ENCODE assay signal across 12 cellular contexts in the genomic region with DNA sequence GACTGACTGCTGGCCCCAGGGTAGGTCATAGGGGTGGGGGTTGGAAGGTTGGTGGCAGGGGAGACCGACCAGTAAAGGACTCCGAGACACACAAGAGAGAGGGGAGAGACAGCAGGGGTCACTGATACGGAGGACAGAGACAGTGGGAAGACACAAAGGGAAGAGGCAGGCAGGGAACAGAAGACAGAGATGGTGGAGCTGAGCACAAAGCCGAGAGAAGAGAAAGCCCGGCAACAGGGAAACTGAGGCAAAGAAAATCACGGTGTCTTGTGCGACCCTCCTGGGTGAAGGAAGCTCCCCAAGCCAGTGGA. TPM values are rescaled to one million over a fixed set of nuclear protein-coding genes. Genes with fewer than 3 reads are reported as not detected.
DNase-seq lines count a peak whose midpoint lies in the region; ATAC-seq and TF ChIP-seq lines count a peak whose summit lies in the region.
"Had no signal": no experiment of that assay in that cellular context is flagged by ENCODE, and none has a peak within 500 bp of the region (broad histone marks: within the 10 kb centered on the region; RNA-seq: fewer than 3 reads in every experiment).

No MANE protein-coding gene starts in this region.

- no peaks in the 10 kb centered on the region for H3K4me1 ChIP-seq in CD8-positive, alpha-beta T cell (ENCODE audit: insufficient read depth, low read length)
- peaks cover 12% of the 10 kb centered on the region for H3K4me1 ChIP-seq in iPS-18a (ENCODE audit: control insufficient read depth, low read depth, low read length)
- H3K4me1 ChIP-seq in gastrocnemius medialis = peaks cover 34 to 39% of the 10 kb centered on the region in 2 donors

- 20 to 25% (median 23%) methylated on average over 7 of the region's 7 CpGs for WGBS in adipose tissue, 3 donors

- in situ Hi-C loops in gastrocnemius medialis (cut with MboI; ENCODE audit: low sequenced_read_pairs in 4 of 4) = no loop called here

- H3K27me3 Mint-ChIP-seq in CD8-positive, alpha-beta T cell (ENCODE audit: low read depth) = peaks cover 31% of the 10 kb centered on the region

- peaks cover 7% of the 10 kb centered on the region for H3K4me1 Mint-ChIP-seq in CD8-positive, alpha-beta T cell (ENCODE audit: low read depth)

- CTCF ChIA-PET in CD8-positive, alpha-beta T cell (lab: Charles Lee) = no interaction called here

- H3K36me3 ChIP-seq in CD8-positive, alpha-beta T cell (ENCODE audit: insufficient read depth, low read length) = no peaks in the 10 kb centered on the region
- H3K36me3 ChIP-seq in iPS-18a (ENCODE audit: control insufficient read depth, low read depth, low read length) (no peaks in the 10 kb centered on the region), gastrocnemius medialis (no peaks in the 10 kb centered on the region)

- H3K27ac ChIP-seq in CD8-positive, alpha-beta T cell (ENCODE audit: low read depth, low read length) = no peak overlapping the region
- H3K27ac ChIP-seq in adipose tissue (ENCODE audit: low read depth, low read length) (peak overlapping the region; percentile 28), iPS-18a (ENCODE audit: low read length) (no peak overlapping the region), gastrocnemius medialis (peak overlapping the region; percentile 50 to 78 (median 64))

- no peak for DNase-seq in CD8-positive, alpha-beta T cell
- DNase-seq in gastrocnemius medialis (no peak), AG20443 (ENCODE audit: low spot score) (no peak)
- no peak for DNase-seq in activated effector memory CD4-positive, alpha-beta T cell treated with Interleukin-2 at 50 U/mL for 16 hours
- DNase-seq in activated CD4-positive, alpha-beta T cell treated with anti-CD3 and anti-CD28 coated beads for 48 hours = no peak
- no peak for DNase-seq in stimulated activated CD4-positive, alpha-beta T cell treated with anti-CD3 and anti-CD28 coated beads, Interleukin-4, amount 100 ng/mL, for 1 hour
- DNase-seq: activated CD4-positive, alpha-beta memory T cell treated with anti-CD3 and anti-CD28 coated beads for 36 hours; NCI-H187 treated with DMSO at 0.1 percent for 48 hours had no signal

- no peaks in the 10 kb centered on the region for H3K9me3 ChIP-seq in CD8-positive, alpha-beta T cell (ENCODE audit: low read length)
- H3K9me3 ChIP-seq in iPS-18a (ENCODE audit: control insufficient read depth, low read depth, low read length) (no peaks in the 10 kb centered on the region), gastrocnemius medialis (no peaks in the 10 kb centered on the region)

- POLR2A ChIA-PET in CD8-positive, alpha-beta T cell (lab: Charles Lee) = no interaction called here

- no peak overlapping the region for H3K27ac Mint-ChIP-seq in CD8-positive, alpha-beta T cell
- H3K27ac Mint-ChIP-seq: activated CD4-positive, alpha-beta memory T cell treated with anti-CD3 and anti-CD28 coated beads for 36 hours had no signal

- H3K9ac ChIP-seq in iPS-18a (ENCODE audit: low read length) = peak overlapping the region; percentile 29

- H3K9me3 Mint-ChIP-seq in CD8-positive, alpha-beta T cell = no peaks in the 10 kb centered on the region
- H3K9me3 Mint-ChIP-seq: activated CD4-positive, alpha-beta memory T cell treated with anti-CD3 and anti-CD28 coated beads for 36 hours had no signal

- TF ChIP-seq POLR2A in gastrocnemius medialis (IDR thresholded peaks at IDR 0.05) = no peak

- intact Hi-C loops in CD8-positive, alpha-beta T cell (cut with DNase I, micrococcal nuclease) = no loop called here
- intact Hi-C loops in gastrocnemius medialis (cut with DNase I; ENCODE audit: low total_unique reads) = no loop called here

- no peaks in the 10 kb centered on the region for H3K36me3 Mint-ChIP-seq in CD8-positive, alpha-beta T cell
- H3K36me3 Mint-ChIP-seq: activated CD4-positive, alpha-beta memory T cell treated with anti-CD3 and anti-CD28 coated beads for 36 hours had no signal

- peak overlapping the region; percentile 58 for H3K4me3 Mint-ChIP-seq in CD8-positive, alpha-beta T cell
- H3K4me3 Mint-ChIP-seq: activated CD4-positive, alpha-beta memory T cell treated with anti-CD3 and anti-CD28 coated beads for 36 hours had no signal

- H3K27me3 ChIP-seq in CD8-positive, alpha-beta T cell (ENCODE audit: insufficient read depth, low read length) = peaks cover 3% of the 10 kb centered on the region
- H3K27me3 ChIP-seq in iPS-18a (ENCODE audit: control insufficient read depth, insufficient read depth, low read length) = peaks cover 10% of the 10 kb centered on the region
- H3K27me3 ChIP-seq in gastrocnemius medialis = peaks cover 0 to 2% (median 0%) of the 10 kb centered on the region in 3 donors

- no peak for ATAC-seq in CD8-positive, alpha-beta T cell
- ATAC-seq in gastrocnemius medialis = no peak

- H3K4me3 ChIP-seq in CD8-positive, alpha-beta T cell (ENCODE audit: low read depth, low read length) = no peak overlapping the region
- H3K4me3 ChIP-seq in iPS-18a (ENCODE audit: low read length) (peak overlapping the region; percentile 64), gastrocnemius medialis (peak overlapping the region; percentile 40 to 54 (median 48))

- no peak for TF ChIP-seq CTCF in CD8-positive, alpha-beta T cell (IDR thresholded peaks at IDR 0.05)
- no peak for TF ChIP-seq CTCF in gastrocnemius medialis (IDR thresholded peaks at IDR 0.05 in 4 of 5, conservative IDR thresholded peaks at IDR 0.05 in 1 of 5)

RNA-seq across cellular contexts. Expression of a gene that starts 0.5 kb away (rescaled TPM):
- not detected for total RNA-seq in CD8-positive, alpha-beta T cell
- 10 to 100 TPM in 1 of 3 donors, 1 to 10 TPM in 2; 1.7 to 21.6 (median 6.7) TPM for polyA plus RNA-seq in adipose tissue
- total RNA-seq in gastrocnemius medialis = 1 to 10 TPM; 2.8 to 8.2 (median 5.4) TPM
- total RNA-seq: activated CD4-positive, alpha-beta memory T cell treated with anti-CD3 and anti-CD28 coated beads for 36 hours had no signal

RNA-seq across cellular contexts. Expression of a gene that starts 9.3 kb away (rescaled TPM):
- not detected for total RNA-seq in CD8-positive, alpha-beta T cell
- polyA plus RNA-seq in adipose tissue = under 1 TPM in 1 of 3 donors, not detected in 2; 0.03 TPM
- total RNA-seq in gastrocnemius medialis = 1 to 10 TPM in 2 of 4 donors, under 1 TPM in 2; 0.46 to 1.4 (median 1.1) TPM
- total RNA-seq: activated CD4-positive, alpha-beta memory T cell treated with anti-CD3 and anti-CD28 coated beads for 36 hours; kidney epithelial cell had no signal

RNA-seq across cellular contexts. Expression of a gene that starts 22.1 kb away (rescaled TPM):
- total RNA-seq in CD8-positive, alpha-beta T cell = not detected
- polyA plus RNA-seq in adipose tissue = under 1 TPM in 1 of 3 donors, not detected in 2; 0.10 TPM
- not detected for total RNA-seq in gastrocnemius medialis
- total RNA-seq: activated CD4-positive, alpha-beta memory T cell treated with anti-CD3 and anti-CD28 coated beads for 36 hours; kidney epithelial cell; ureter had no signal

RNA-seq across cellular contexts. Expression of a gene that starts 37.9 kb away (rescaled TPM):
- total RNA-seq in CD8-positive, alpha-beta T cell = 1 to 10 TPM; 6.9 to 7.4 TPM
- 10 to 100 TPM in 1 of 3 donors, 1 to 10 TPM in 2; 3.4 to 10.8 (median 6.9) TPM for polyA plus RNA-seq in adipose tissue
- 10 to 100 TPM; 17.3 to 34.0 (median 27.9) TPM for total RNA-seq in gastrocnemius medialis

RNA-seq across cellular contexts. Expression of a gene that starts 47.7 kb away (rescaled TPM):
- total RNA-seq in CD8-positive, alpha-beta T cell = 1 to 10 TPM; 5.9 TPM
- 1 to 10 TPM; 1.3 to 2.2 (median 1.5) TPM for polyA plus RNA-seq in adipose tissue
- 1 to 10 TPM in 2 of 4 donors, under 1 TPM in 2; 0.65 to 3.3 (median 1.4) TPM for total RNA-seq in gastrocnemius medialis

Comparison
In these comparisons a context has a peak if more than half of its experiments do, and no peak if none do; other contexts are left out.
1. H3K27ac ChIP-seq: peak in adipose tissue (single experiment) and gastrocnemius medialis (4 of 4); none in CD8-positive, alpha-beta T cell (single experiment) and iPS-18a (single experiment).